Comparison of ENCODE assay signal across 30 cellular contexts in genomic region chr10:79057481-79058275, GRCh38. TPM values are rescaled to one million over a fixed set of nuclear protein-coding genes. Genes with fewer than 3 reads are reported as not detected.
DNase-seq lines count a peak whose midpoint lies in the region; ATAC-seq and TF ChIP-seq lines count a peak whose summit lies in the region.
"Had no signal": no experiment of that assay in that cellular context is flagged by ENCODE, and none has a peak within 500 bp of the region (broad histone marks: within the 10 kb centered on the region; RNA-seq: fewer than 3 reads in every experiment).

No MANE protein-coding gene starts in this region.

- H3K9me3 ChIP-seq in endodermal cell (ENCODE audit: control insufficient read depth, low read length) (no peaks in the 10 kb centered on the region), mucosa of stomach (ENCODE audit: control insufficient read depth, low read length) (no peaks in the 10 kb centered on the region), stomach (no peaks in the 10 kb centered on the region)
- H3K9me3 ChIP-seq: MG63, right atrium auricular region had no signal

- H3K9ac ChIP-seq in endodermal cell (ENCODE audit: extremely low read depth, low read length, poor library complexity, severe bottlenecking) (no peak overlapping the region), mucosa of stomach (ENCODE audit: low read length) (peak overlapping the region; percentile 10)

- no peaks in the 10 kb centered on the region for H3K27me3 ChIP-seq in endodermal cell (ENCODE audit: control insufficient read depth, insufficient read depth, low read length, poor library complexity, severe bottlenecking)
- no peaks in the 10 kb centered on the region for H3K27me3 ChIP-seq in mucosa of stomach (ENCODE audit: control insufficient read depth, insufficient read depth, low read length)
- no peaks in the 10 kb centered on the region for H3K27me3 ChIP-seq in stomach
- H3K27me3 ChIP-seq: MG63, right atrium auricular region, SJSA1 had no signal

- TF ChIP-seq POLR2A in stomach (IDR thresholded peaks at IDR 0.05), result no peak

- H3K27ac ChIP-seq in endodermal cell (ENCODE audit: low read depth, low read length) (no peak overlapping the region), stomach (peak overlapping the region in 4 of 5 donors; percentile 85 to 87 (median 86))
- H3K27ac ChIP-seq: right atrium auricular region, SJSA1 had no signal

- H3K36me3 ChIP-seq in endodermal cell (ENCODE audit: control insufficient read depth, insufficient read depth, low read length) (no peaks in the 10 kb centered on the region), mucosa of stomach (ENCODE audit: control insufficient read depth, insufficient read depth, low read length) (no peaks in the 10 kb centered on the region), stomach (no peaks in the 10 kb centered on the region)
- H3K36me3 ChIP-seq: MG63, right atrium auricular region, SJSA1 had no signal

- POLR2A ChIA-PET in activated CD8-positive, alpha-beta T cell treated with anti-CD3 and anti-CD28 coated beads for 36 hours (lab: Charles Lee), result no interaction called here
- POLR2A ChIA-PET in activated CD8-positive, alpha-beta T cell treated with anti-CD3 and anti-CD28 coated beads, Interleukin-2, amount 10 ng/mL, durations not matched to agents 7 days and 5 days (lab: Charles Lee), result no interaction called here

- H3K4me3 ChIP-seq in endodermal cell (ENCODE audit: low read length) (no peak overlapping the region), mucosa of stomach (ENCODE audit: low read length) (no peak overlapping the region), stomach (no peak overlapping the region)
- H3K4me3 ChIP-seq: GM23338, MG63, right atrium auricular region, SJSA1 had no signal

- peaks cover under 1% of the 10 kb centered on the region for H3K4me1 Mint-ChIP-seq in activated CD8-positive, alpha-beta T cell treated with anti-CD3 and anti-CD28 coated beads for 36 hours (ENCODE audit: low read depth)
- H3K4me1 Mint-ChIP-seq in activated CD8-positive, alpha-beta T cell treated with anti-CD3 and anti-CD28 coated beads, Interleukin-2, amount 10 ng/mL, durations not matched to agents 7 days and 5 days (ENCODE audit: low read depth), result peaks cover 3% of the 10 kb centered on the region
- peaks cover 49% of the 10 kb centered on the region for H3K4me1 Mint-ChIP-seq in endodermal cell

- CTCF ChIA-PET in activated CD8-positive, alpha-beta T cell treated with anti-CD3 and anti-CD28 coated beads for 36 hours (lab: Charles Lee), result interaction anchor here (1.5 kb wide), 1 partner anchor 9 kb away, joined by 3 read pairs; no protein-coding TSS in a partner anchor
- CTCF ChIA-PET in activated CD8-positive, alpha-beta T cell treated with anti-CD3 and anti-CD28 coated beads, Interleukin-2, amount 10 ng/mL, durations not matched to agents 7 days and 5 days (lab: Charles Lee), result interaction anchor here (0.9 kb wide), 1 partner anchor 138 kb away, joined by 3 read pairs; no protein-coding TSS in a partner anchor

- H3K9me3 Mint-ChIP-seq in activated CD8-positive, alpha-beta T cell treated with anti-CD3 and anti-CD28 coated beads for 36 hours, result no peaks in the 10 kb centered on the region
- no peaks in the 10 kb centered on the region for H3K9me3 Mint-ChIP-seq in activated CD8-positive, alpha-beta T cell treated with anti-CD3 and anti-CD28 coated beads, Interleukin-2, amount 10 ng/mL, durations not matched to agents 7 days and 5 days (ENCODE audit: insufficient read depth)
- H3K9me3 Mint-ChIP-seq in endodermal cell, result no peaks in the 10 kb centered on the region
- H3K9me3 Mint-ChIP-seq: brain; CD4-positive, alpha-beta T cell; GM23338; HFFc6; naive thymus-derived CD8-positive, alpha-beta T cell; T-helper 1 cell treated with Interleukin-12 subunit alpha and Interleukin-12 subunit beta and Interleukin-4 antibody, amounts not matched to agents 30 μg/mL and 1 μg/mL, for 36 hours had no signal

- 83 to 84% methylated on average over 11 to 12 of the region's 12 CpGs for WGBS in endodermal cell (ENCODE audit: insufficient coverage in 1 of 2, insufficient read length in 1 of 2), 2 experiments
- WGBS in stomach, 5 donors, result 64 to 80% (median 72%) methylated on average over 12 of the region's 12 CpGs

- no peak overlapping the region for H3K4me3 Mint-ChIP-seq in activated CD8-positive, alpha-beta T cell treated with anti-CD3 and anti-CD28 coated beads for 36 hours
- H3K4me3 Mint-ChIP-seq in activated CD8-positive, alpha-beta T cell treated with anti-CD3 and anti-CD28 coated beads, Interleukin-2, amount 10 ng/mL, durations not matched to agents 7 days and 5 days, result no peak overlapping the region
- H3K4me3 Mint-ChIP-seq in endodermal cell, result no peak overlapping the region
- H3K4me3 Mint-ChIP-seq: brain; CD4-positive, alpha-beta T cell; GM23338; HFFc6; naive thymus-derived CD8-positive, alpha-beta T cell; T-helper 1 cell treated with Interleukin-12 subunit alpha and Interleukin-12 subunit beta and Interleukin-4 antibody, amounts not matched to agents 30 μg/mL and 1 μg/mL, for 36 hours had no signal

- no peaks in the 10 kb centered on the region for H3K36me3 Mint-ChIP-seq in activated CD8-positive, alpha-beta T cell treated with anti-CD3 and anti-CD28 coated beads for 36 hours (ENCODE audit: low read depth)
- no peaks in the 10 kb centered on the region for H3K36me3 Mint-ChIP-seq in activated CD8-positive, alpha-beta T cell treated with anti-CD3 and anti-CD28 coated beads, Interleukin-2, amount 10 ng/mL, durations not matched to agents 7 days and 5 days (ENCODE audit: low read depth)
- no peaks in the 10 kb centered on the region for H3K36me3 Mint-ChIP-seq in endodermal cell (ENCODE audit: low read depth)
- H3K36me3 Mint-ChIP-seq: brain; naive thymus-derived CD8-positive, alpha-beta T cell had no signal

- H3K27me3 Mint-ChIP-seq in activated CD8-positive, alpha-beta T cell treated with anti-CD3 and anti-CD28 coated beads for 36 hours, result no peaks in the 10 kb centered on the region
- no peaks in the 10 kb centered on the region for H3K27me3 Mint-ChIP-seq in activated CD8-positive, alpha-beta T cell treated with anti-CD3 and anti-CD28 coated beads, Interleukin-2, amount 10 ng/mL, durations not matched to agents 7 days and 5 days (ENCODE audit: low read depth)
- H3K27me3 Mint-ChIP-seq in endodermal cell (ENCODE audit: insufficient read depth), result peaks cover 4% of the 10 kb centered on the region
- H3K27me3 Mint-ChIP-seq: CD4-positive, alpha-beta T cell; naive thymus-derived CD8-positive, alpha-beta T cell had no signal

- TF ChIP-seq EP300 in stomach (IDR thresholded peaks at IDR 0.05), result no peak

- no peak overlapping the region for H3K27ac Mint-ChIP-seq in activated CD8-positive, alpha-beta T cell treated with anti-CD3 and anti-CD28 coated beads for 36 hours
- no peak overlapping the region for H3K27ac Mint-ChIP-seq in activated CD8-positive, alpha-beta T cell treated with anti-CD3 and anti-CD28 coated beads, Interleukin-2, amount 10 ng/mL, durations not matched to agents 7 days and 5 days
- H3K27ac Mint-ChIP-seq in endodermal cell, result no peak overlapping the region
- H3K27ac Mint-ChIP-seq: CD4-positive, alpha-beta T cell; GM23338; HFFc6; T-helper 1 cell treated with Interleukin-12 subunit alpha and Interleukin-12 subunit beta and Interleukin-4 antibody, amounts not matched to agents 30 μg/mL and 1 μg/mL, for 36 hours had no signal

- no peak for ATAC-seq in activated CD8-positive, alpha-beta T cell treated with anti-CD3 and anti-CD28 coated beads for 36 hours
- ATAC-seq in activated CD8-positive, alpha-beta T cell treated with anti-CD3 and anti-CD28 coated beads, Interleukin-2, amount 10 ng/mL, durations not matched to agents 7 days and 5 days, result no peak
- ATAC-seq in GM21447 (IDR thresholded peaks at IDR 0.05; ENCODE audit: unreplicated experiment), result no peak
- ATAC-seq in HG03159 (IDR thresholded peaks at IDR 0.05; ENCODE audit: unreplicated experiment), result no peak
- ATAC-seq: left cardiac atrium; naive thymus-derived CD8-positive, alpha-beta T cell; stimulated activated naive CD8-positive, alpha-beta T cell treated with anti-CD3 and anti-CD28 coated beads, Interleukin-15, Interleukin-2, amounts not matched to agents 100 U/mL and 50 U/mL, for 24 hours had no signal

- DNase-seq in activated CD8-positive, alpha-beta T cell treated with anti-CD3 and anti-CD28 coated beads for 36 hours, result peak; percentile 1
- DNase-seq in activated CD8-positive, alpha-beta T cell treated with anti-CD3 and anti-CD28 coated beads, Interleukin-2, amount 10 ng/mL, durations not matched to agents 7 days and 5 days, result no peak
- DNase-seq in endodermal cell, result peak; percentile 42
- peak; percentile 23 for DNase-seq in stomach
- DNase-seq in globus pallidus (ENCODE audit: low spot score), result no peak
- DNase-seq: 8988T; activated CD4-positive, alpha-beta T cell treated with anti-CD3 and anti-CD28 coated beads, Interleukin-2, amount 50 U/mL, for 48 hours; activated CD8-positive, alpha-beta memory T cell treated with anti-CD3 and anti-CD28 coated beads, Interleukin-2, amount 50 U/mL, for 48 hours; activated gamma-delta T cell; effector CD8-positive, alpha-beta T cell; erythroblast; foreskin fibroblast; HFFc6; KG1; MG63; NCI-H2081 treated with DMSO at 0.1 percent for 48 hours; NCI-H345; stimulated activated CD4-positive, alpha-beta T cell treated with anti-CD3 and anti-CD28 coated beads, Interleukin-12 subunit alpha, Interleukin-12 subunit beta, amount 100 ng/mL, for 4 hours; stimulated activated naive CD8-positive, alpha-beta T cell treated with anti-CD3 and anti-CD28 coated beads, Interleukin-15, Interleukin-2, amounts not matched to agents 100 U/mL and 50 U/mL, for 24 hours had no signal

- no peak for TF ChIP-seq CTCF in activated CD8-positive, alpha-beta T cell treated with anti-CD3 and anti-CD28 coated beads for 36 hours (IDR thresholded peaks at IDR 0.05)
- TF ChIP-seq CTCF in endodermal cell (conservative IDR thresholded peaks at IDR 0.05) (no peak), stomach (IDR thresholded peaks at IDR 0.05) (no peak)

- H3K4me1 ChIP-seq in endodermal cell (ENCODE audit: control insufficient read depth, insufficient read depth, low read length) (peaks cover 37% of the 10 kb centered on the region), mucosa of stomach (ENCODE audit: control insufficient read depth, insufficient read depth, low read length) (peaks cover 82% of the 10 kb centered on the region), stomach (peaks cover 41 to 85% (median 65%) of the 10 kb centered on the region in 4 donors)
- H3K4me1 ChIP-seq: SJSA1 had no signal

- intact Hi-C loops in activated CD8-positive, alpha-beta T cell treated with anti-CD3 and anti-CD28 coated beads for 36 hours (cut with micrococcal nuclease), result no loop called here
- intact Hi-C loops in stomach (cut with DNase I; ENCODE audit: low total_unique reads), result no loop called here

RNA-seq across cellular contexts. Expression of gene ZMIZ1, which starts 11.1 kb away (rescaled TPM):
- 10 to 100 TPM; 46.5 to 52.2 TPM for total RNA-seq in activated CD8-positive, alpha-beta T cell treated with anti-CD3 and anti-CD28 coated beads for 36 hours
- 10 to 100 TPM; 39.9 to 40.6 TPM for total RNA-seq in activated CD8-positive, alpha-beta T cell treated with anti-CD3 and anti-CD28 coated beads, Interleukin-2, amount 10 ng/mL, durations not matched to agents 7 days and 5 days
- total RNA-seq in endodermal cell (10 to 100 TPM; 65.3 to 67.5 TPM), stomach (100 to 1,000 TPM in 1 of 5 donors, 10 to 100 TPM in 4; 25.9 to 103 (median 67.7) TPM)
- polyA plus RNA-seq in endodermal cell (2013, experiment 1 of 2), result 77.5 TPM
- 68.6 TPM for polyA plus RNA-seq in endodermal cell (2013, experiment 2 of 2)
- 10 to 100 TPM; 17.7 to 20.2 (median 18.2) TPM for polyA plus RNA-seq in stomach

Comparison
In these comparisons a context has a peak if more than half of its experiments do, and no peak if none do; other contexts are left out.
1. DNase-seq: peak in activated CD8-positive, alpha-beta T cell treated with anti-CD3 and anti-CD28 coated beads for 36 hours (single experiment), endodermal cell (single experiment) and stomach (single experiment); none in activated CD8-positive, alpha-beta T cell treated with anti-CD3 and anti-CD28 coated beads, Interleukin-2, amount 10 ng/mL, durations not matched to agents 7 days and 5 days (single experiment) and globus pallidus (single experiment).